ENCODE assay signal across 1 cellular context in genomic region chr22:36409911-36410756, GRCh38.
A peak's percentile ranks its signal among the peaks of the same experiment; 100 is the strongest.
TF ChIP-seq lines count a peak whose summit lies in the region.

No MANE protein-coding gene starts in this region.

TF ChIP-seq in HepG2, 621 proteins besides CTCF, POLR2A, EP300 and RAD21 (continued from another document and continues in another):
- TF ChIP-seq ZNF350 (CRISPR knock-in tag; IDR thresholded peaks at IDR 0.05; ENCODE audit: borderline replicate concordance, low read depth), result peak; percentile 77
- no peak for TF ChIP-seq ZNF20 (CRISPR knock-in tag; IDR thresholded peaks at IDR 0.05)
- TF ChIP-seq SRSF1 (optimal IDR thresholded peaks at IDR 0.05; ENCODE audit: low read depth, low read length), result no peak
- TF ChIP-seq ZNF430 (CRISPR knock-in tag; IDR thresholded peaks at IDR 0.05), result peak; percentile 78; the same call in 1 of the 2 replicates
- TF ChIP-seq ZNF160 (CRISPR knock-in tag; IDR thresholded peaks at IDR 0.05), result no peak; the same call in 1 of the 2 replicates
- TF ChIP-seq YEATS2 (CRISPR knock-in tag; IDR thresholded peaks at IDR 0.05; ENCODE audit: borderline replicate concordance), result peak; percentile 64; the same call in 1 of the 2 replicates
- TF ChIP-seq TFAP4 (IDR thresholded peaks at IDR 0.05; ENCODE audit: borderline replicate concordance, low read depth), result peak; percentile 44; the same call in 1 of the 2 replicates
- no peak; the same call in 1 of the 2 replicates for TF ChIP-seq ZFP1 (CRISPR knock-in tag; IDR thresholded peaks at IDR 0.05)
- TF ChIP-seq ISX (CRISPR knock-in tag; conservative IDR thresholded peaks at IDR 0.05), result no peak
- TF ChIP-seq ZNF687 (CRISPR knock-in tag; IDR thresholded peaks at IDR 0.05), result peak; percentile 99
- TF ChIP-seq FOXC1 (CRISPR knock-in tag; IDR thresholded peaks at IDR 0.05; ENCODE audit: borderline replicate concordance), result peak; percentile 51; the same call in 1 of the 2 replicates
- TF ChIP-seq ZNF740 (CRISPR knock-in tag; IDR thresholded peaks at IDR 0.05), result 0 out of 2 replicates have a peak, but pooled peaks have one; percentile 26
- no peak for TF ChIP-seq NPAS2 (CRISPR knock-in tag; IDR thresholded peaks at IDR 0.05; ENCODE audit: borderline replicate concordance)
- TF ChIP-seq SP4 (CRISPR knock-in tag; IDR thresholded peaks at IDR 0.05), result peak; percentile 98
- no peak for TF ChIP-seq ZBTB40 (IDR thresholded peaks at IDR 0.05)
- TF ChIP-seq ZBTB40 (CRISPR knock-in tag; IDR thresholded peaks at IDR 0.05), result peak; percentile 68
- TF ChIP-seq TP53 (CRISPR knock-in tag; conservative IDR thresholded peaks at IDR 0.05), result no peak
- TF ChIP-seq AGO2 (optimal IDR thresholded peaks at IDR 0.05; ENCODE audit: low read depth, low read length), result peak; percentile 4
- TF ChIP-seq ZEB1 (IDR thresholded peaks at IDR 0.05; ENCODE audit: insufficient replicate concordance, low read depth), result peak; percentile 100
- TF ChIP-seq KDM3A (CRISPR knock-in tag; IDR thresholded peaks at IDR 0.05; ENCODE audit: low read depth), result no peak
- TF ChIP-seq TERF1 (CRISPR knock-in tag; IDR thresholded peaks at IDR 0.05), result 0 out of 2 replicates have a peak, but pooled peaks have one; percentile 65
- TF ChIP-seq ZNF639 (CRISPR knock-in tag; conservative IDR thresholded peaks at IDR 0.05), result peak; percentile 42; the same call in 1 of the 2 replicates
- TF ChIP-seq ZNF878 (CRISPR knock-in tag; IDR thresholded peaks at IDR 0.05), result 0 out of 2 replicates have a peak, but pooled peaks have one; percentile 35
- TF ChIP-seq CC2D1A (CRISPR knock-in tag; IDR thresholded peaks at IDR 0.05), result 0 out of 2 replicates have a peak, but pooled peaks have one; percentile 23
- TF ChIP-seq THYN1 (CRISPR knock-in tag; IDR thresholded peaks at IDR 0.05; ENCODE audit: borderline replicate concordance, low read depth), result no peak
- TF ChIP-seq E2F2 (CRISPR knock-in tag; IDR thresholded peaks at IDR 0.05; ENCODE audit: borderline replicate concordance), result peak; percentile 38; the same call in 1 of the 2 replicates
- TF ChIP-seq FIP1L1 (IDR thresholded peaks at IDR 0.05; ENCODE audit: borderline replicate concordance, insufficient read depth, low read depth, low read length), result no peak
- peak; percentile 77; the same call in 1 of the 2 replicates for TF ChIP-seq ZNF256 (CRISPR knock-in tag; conservative IDR thresholded peaks at IDR 0.05)
- TF ChIP-seq ZNF567 (CRISPR knock-in tag; IDR thresholded peaks at IDR 0.05; ENCODE audit: borderline replicate concordance), result peak; percentile 89
- 0 out of 2 replicates have a peak, but pooled peaks have one; percentile 11 for TF ChIP-seq ZNF792 (CRISPR knock-in tag; IDR thresholded peaks at IDR 0.05)
- TF ChIP-seq ZNF546 (CRISPR knock-in tag; conservative IDR thresholded peaks at IDR 0.05), result 0 out of 2 replicates have a peak, but pooled peaks have one; percentile 4
- TF ChIP-seq POLR2AphosphoS2 (IDR thresholded peaks at IDR 0.05; ENCODE audit: low read depth, low read length), result no peak
- peak; percentile 52 for TF ChIP-seq TEAD3 (CRISPR knock-in tag; optimal IDR thresholded peaks at IDR 0.05; ENCODE audit: borderline replicate concordance)
- no peak for TF ChIP-seq ATF7 (IDR thresholded peaks at IDR 0.05)
- no peak for TF ChIP-seq ATF7 (CRISPR knock-in tag; IDR thresholded peaks at IDR 0.05)
- no peak for TF ChIP-seq HCFC1 (IDR thresholded peaks at IDR 0.05; ENCODE audit: low read depth, low read length)
- TF ChIP-seq NAIF1 (CRISPR knock-in tag; IDR thresholded peaks at IDR 0.05; ENCODE audit: borderline replicate concordance), result 0 out of 2 replicates have a peak, but pooled peaks have one; percentile 50
- TF ChIP-seq ZNF674 (CRISPR knock-in tag; IDR thresholded peaks at IDR 0.05; ENCODE audit: low read depth), result no peak
- no peak; the same call in 1 of the 2 replicates for TF ChIP-seq EHMT2 (IDR thresholded peaks at IDR 0.05; ENCODE audit: borderline replicate concordance, low read depth, low read length)
- TF ChIP-seq U2AF2 (IDR thresholded peaks at IDR 0.05; ENCODE audit: low read depth, low read length), result no peak
- TF ChIP-seq ZNF460 (CRISPR knock-in tag; IDR thresholded peaks at IDR 0.05; ENCODE audit: borderline replicate concordance), result no peak; the same call in 1 of the 2 replicates
- TF ChIP-seq KLF9 (CRISPR knock-in tag; IDR thresholded peaks at IDR 0.05; ENCODE audit: low read depth), result peak; percentile 38; the same call in 1 of the 2 replicates
- TF ChIP-seq ZNF883 (CRISPR knock-in tag; IDR thresholded peaks at IDR 0.05; ENCODE audit: not compliant biosample characterization), result peak; percentile 73
- peak; percentile 92 for TF ChIP-seq ETV5 (CRISPR knock-in tag; IDR thresholded peaks at IDR 0.05; ENCODE audit: borderline replicate concordance)
